15 cellular contexts compared by ENCODE assay signal in the genomic region with DNA sequence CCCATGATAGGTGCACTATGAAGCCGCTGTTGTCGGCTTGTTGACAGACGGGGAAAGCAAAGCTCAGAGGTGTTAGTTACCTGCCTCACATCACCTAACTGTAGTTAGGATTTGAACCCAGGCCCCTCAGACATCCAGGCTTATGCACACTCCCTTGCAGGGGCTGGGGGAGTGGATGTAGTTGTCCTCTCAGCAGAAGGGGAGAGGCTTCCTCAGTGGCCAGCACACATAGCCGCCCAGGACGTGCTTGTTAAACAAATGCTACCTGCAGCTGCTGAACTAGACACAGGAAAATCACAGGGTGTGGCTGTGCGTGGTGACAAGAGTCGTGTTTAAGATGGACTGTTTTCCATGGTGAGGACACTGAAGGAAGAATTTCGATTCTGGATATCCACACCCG. TPM values are rescaled to one million over a fixed set of nuclear protein-coding genes. Genes with fewer than 3 reads are reported as not detected.
"Had no signal": no experiment of that assay in that cellular context is flagged by ENCODE, and none has a peak within 500 bp of the region (broad histone marks: within the 10 kb centered on the region; RNA-seq: fewer than 3 reads in every experiment).

No MANE protein-coding gene starts in this region.

- H3K27ac ChIP-seq: skin epidermis, thoracic aorta had no signal

- H3K27ac Mint-ChIP-seq: activated CD8-positive, alpha-beta T cell treated with anti-CD3 and anti-CD28 coated beads, Interleukin-2, amount 10 ng/mL, durations not matched to agents 7 days and 5 days; dendritic cell treated with granulocyte-macrophage colony-stimulating factor and Interleukin-4, amounts not matched to agents 40 ng/mL and 50 ng/mL, for 4 days; effector memory CD8-positive, alpha-beta T cell; naive thymus-derived CD4-positive, alpha-beta T cell had no signal

- H3K36me3 Mint-ChIP-seq: naive thymus-derived CD4-positive, alpha-beta T cell had no signal

- H3K4me3 Mint-ChIP-seq: activated CD8-positive, alpha-beta T cell treated with anti-CD3 and anti-CD28 coated beads, Interleukin-2, amount 10 ng/mL, durations not matched to agents 7 days and 5 days; dendritic cell treated with granulocyte-macrophage colony-stimulating factor and Interleukin-4, amounts not matched to agents 40 ng/mL and 50 ng/mL, for 4 days; effector memory CD8-positive, alpha-beta T cell; naive thymus-derived CD4-positive, alpha-beta T cell had no signal

- H3K9me3 Mint-ChIP-seq: dendritic cell treated with granulocyte-macrophage colony-stimulating factor and Interleukin-4, amounts not matched to agents 40 ng/mL and 50 ng/mL, for 4 days; effector memory CD8-positive, alpha-beta T cell had no signal

- DNase-seq: activated CD4-positive, alpha-beta T cell treated with anti-CD3 and anti-CD28 coated beads for 48 hours; activated CD8-positive, alpha-beta memory T cell treated with anti-CD3 and anti-CD28 coated beads, Interleukin-2, amount 50 U/mL, for 48 hours; activated CD8-positive, alpha-beta T cell treated with anti-CD3 and anti-CD28 coated beads, Interleukin-2, amount 10 ng/mL, durations not matched to agents 7 days and 5 days; activated naive CD4-positive, alpha-beta T cell; central memory CD4-positive, alpha-beta T cell; effector memory CD8-positive, alpha-beta T cell; kidney glomerular epithelial cell; midbrain; naive thymus-derived CD4-positive, alpha-beta T cell; stomach had no signal

- H3K4me1 Mint-ChIP-seq: naive thymus-derived CD4-positive, alpha-beta T cell had no signal

- H3K36me3 ChIP-seq: gastroesophageal sphincter, stomach, thoracic aorta had no signal

- ATAC-seq: activated CD8-positive, alpha-beta T cell treated with anti-CD3 and anti-CD28 coated beads, Interleukin-2, amount 10 ng/mL, durations not matched to agents 7 days and 5 days; effector memory CD8-positive, alpha-beta T cell; gastroesophageal sphincter; naive thymus-derived CD4-positive, alpha-beta T cell had no signal

- H3K9me3 ChIP-seq: gastroesophageal sphincter, stomach, thoracic aorta had no signal

- H3K4me3 ChIP-seq: gastroesophageal sphincter, hepatocyte, skin epidermis, stomach, thoracic aorta had no signal

- H3K27me3 ChIP-seq: gastroesophageal sphincter, hepatocyte, stomach had no signal

RNA-seq across cellular contexts. Expression of gene GREB1, which starts 39.2 kb away (rescaled TPM):
- polyA plus RNA-seq: naive thymus-derived CD4-positive, alpha-beta T cell had no signal
